1 cellular context compared by ENCODE assay signal in genomic region chr15:74695597-74696397, GRCh38.
TF ChIP-seq lines count a peak whose summit lies in the region.

TSS of gene EDC3 (minus strand) at chr15:74696024. CDS start at chr15:74675124, 20,900 bp downstream.

TF ChIP-seq in HEK293, 187 proteins besides CTCF, POLR2A, EP300 and RAD21 (continued from another document and continues in another):
- peak; percentile 18; the same call in 1 of the 2 replicates for TF ChIP-seq REPIN1 (tag by site-specific recombination; IDR thresholded peaks at IDR 0.05; ENCODE audit: low read depth)
- no peak for TF ChIP-seq GFI1B (tag by site-specific recombination; IDR thresholded peaks at IDR 0.05)
- TF ChIP-seq ZNF639 (tag by site-specific recombination; IDR thresholded peaks at IDR 0.05), result peak; percentile 92
- no peak for TF ChIP-seq OVOL3 (tag by site-specific recombination; IDR thresholded peaks at IDR 0.05)
- no peak for TF ChIP-seq ZNF555 (tag by site-specific recombination; conservative IDR thresholded peaks at IDR 0.05)
- TF ChIP-seq ZNF510 (tag by site-specific recombination; IDR thresholded peaks at IDR 0.05; ENCODE audit: insufficient replicate concordance), result no peak
- no peak for TF ChIP-seq PRDM6 (tag by site-specific recombination; IDR thresholded peaks at IDR 0.05)
- TF ChIP-seq ZBTB1 (tag by site-specific recombination; IDR thresholded peaks at IDR 0.05), result no peak
- TF ChIP-seq ZNF398 (tag by site-specific recombination; IDR thresholded peaks at IDR 0.05), result 0 out of 2 replicates have a peak, but pooled peaks have one; percentile 22
- peak; percentile 84 for TF ChIP-seq GLIS2 (tag by site-specific recombination; IDR thresholded peaks at IDR 0.05)
- peak; percentile 90 for TF ChIP-seq SP7 (tag by site-specific recombination; IDR thresholded peaks at IDR 0.05)
- peak; percentile 100 for TF ChIP-seq ZNF629 (tag by site-specific recombination; IDR thresholded peaks at IDR 0.05)
- peak; percentile 99 for TF ChIP-seq ZBTB21 (tag by site-specific recombination; IDR thresholded peaks at IDR 0.05)
- peak; percentile 97 for TF ChIP-seq ZBTB7A (tag by site-specific recombination; IDR thresholded peaks at IDR 0.05; ENCODE audit: low read depth)
- TF ChIP-seq OSR2 (tag by site-specific recombination; IDR thresholded peaks at IDR 0.05), result no peak
- TF ChIP-seq ZNF843 (tag by site-specific recombination; IDR thresholded peaks at IDR 0.05), result 0 out of 2 replicates have a peak, but pooled peaks have one; percentile 31
- TF ChIP-seq ZNF19 (tag by site-specific recombination; IDR thresholded peaks at IDR 0.05; ENCODE audit: low read depth), result no peak
- TF ChIP-seq ZNF221 (tag by site-specific recombination; IDR thresholded peaks at IDR 0.05; ENCODE audit: borderline replicate concordance), result no peak
- TF ChIP-seq ZNF596 (tag by site-specific recombination; IDR thresholded peaks at IDR 0.05), result no peak
- no peak for TF ChIP-seq ZNF747 (tag by site-specific recombination; IDR thresholded peaks at IDR 0.05)
- TF ChIP-seq WT1 (tag by site-specific recombination; IDR thresholded peaks at IDR 0.05), result peak; percentile 55
- no peak for TF ChIP-seq ZNF138 (tag by site-specific recombination; IDR thresholded peaks at IDR 0.05; ENCODE audit: borderline replicate concordance)
- TF ChIP-seq ZBTB11 (tag by site-specific recombination; conservative IDR thresholded peaks at IDR 0.05; ENCODE audit: low read depth), result peak; percentile 97
- TF ChIP-seq ZNF658 (tag by site-specific recombination; IDR thresholded peaks at IDR 0.05), result no peak
- no peak for TF ChIP-seq ZNF48 (tag by site-specific recombination; IDR thresholded peaks at IDR 0.05)
- peak; percentile 88 for TF ChIP-seq ZNF2 (tag by site-specific recombination; IDR thresholded peaks at IDR 0.05)
- TF ChIP-seq ZNF148 (tag by site-specific recombination; IDR thresholded peaks at IDR 0.05; ENCODE audit: borderline replicate concordance), result no peak
- TF ChIP-seq ZNF701 (tag by site-specific recombination; IDR thresholded peaks at IDR 0.05), result no peak
- TF ChIP-seq ZSCAN5A (tag by site-specific recombination; IDR thresholded peaks at IDR 0.05), result 0 out of 2 replicates have a peak, but pooled peaks have one; percentile 24
- TF ChIP-seq HOXC10 (CRISPR knock-in tag; IDR thresholded peaks at IDR 0.05), result 0 out of 2 replicates have a peak, but pooled peaks have one; percentile 76
- peak; percentile 67 for TF ChIP-seq YY2 (tag by site-specific recombination; IDR thresholded peaks at IDR 0.05)
- TF ChIP-seq ZNF292 (tag by site-specific recombination; IDR thresholded peaks at IDR 0.05; ENCODE audit: borderline replicate concordance, low read depth), result no peak
- peak; percentile 73 for TF ChIP-seq ZNF76 (tag by site-specific recombination; IDR thresholded peaks at IDR 0.05; ENCODE audit: borderline replicate concordance, low read depth)
- TF ChIP-seq ZFHX2 (tag by site-specific recombination; conservative IDR thresholded peaks at IDR 0.05), result peak; percentile 98
- no peak for TF ChIP-seq AEBP2 (tag by site-specific recombination; IDR thresholded peaks at IDR 0.05; ENCODE audit: borderline replicate concordance)
- peak; percentile 91 for TF ChIP-seq ZBTB20 (tag by site-specific recombination; IDR thresholded peaks at IDR 0.05)
- peak; percentile 72; the same call in 1 of the 2 replicates for TF ChIP-seq IKZF3 (tag by site-specific recombination; IDR thresholded peaks at IDR 0.05)
- peak; percentile 22; the same call in 1 of the 2 replicates for TF ChIP-seq ATF2 (tag by site-specific recombination; IDR thresholded peaks at IDR 0.05; ENCODE audit: low read depth)
- TF ChIP-seq ZNF580 (tag by site-specific recombination; IDR thresholded peaks at IDR 0.05), result peak; percentile 94
- TF ChIP-seq KLF9 (tag by site-specific recombination; IDR thresholded peaks at IDR 0.05; ENCODE audit: low read depth), result peak; percentile 99
